ENCODE assay signal across 8 cellular contexts in genomic region chr11:65262381-65262680, GRCh38. TPM values are rescaled to one million over a fixed set of nuclear protein-coding genes. Genes with fewer than 3 reads are reported as not detected.
DNase-seq lines count a peak whose midpoint lies in the region; ATAC-seq lines count a peak whose summit lies in the region.

No MANE protein-coding gene starts in this region.

- H3K4me1 Mint-ChIP-seq in CD8-positive, alpha-beta memory T cell: peaks cover 28 to 55% (median 46%) of the 10 kb centered on the region in 3 donors
- H3K4me1 Mint-ChIP-seq in naive thymus-derived CD4-positive, alpha-beta T cell: peaks cover 20 to 62% (median 50%) of the 10 kb centered on the region in 7 donors

- no peaks in the 10 kb centered on the region for H3K36me3 ChIP-seq in CD8-positive, alpha-beta memory T cell (ENCODE audit: insufficient read depth, low read length)
- H3K36me3 ChIP-seq in NT2/D1 (ENCODE audit: insufficient read depth, insufficient read length, low read length): peaks cover 35% of the 10 kb centered on the region
- H3K36me3 ChIP-seq in duodenal mucosa (ENCODE audit: control insufficient read depth in 1 of 2, insufficient read depth in 2 of 2, low read length in 2 of 2): peaks cover 0 to 3% of the 10 kb centered on the region in 2 donors
- peaks cover 0 to 5% (median 3%) of the 10 kb centered on the region in 3 experiments for H3K36me3 ChIP-seq in naive thymus-derived CD4-positive, alpha-beta T cell (ENCODE audit: control insufficient read depth in 2 of 3, insufficient read depth in 3 of 3, low read length in 3 of 3)

- peaks cover 19% of the 10 kb centered on the region for H3K4me1 ChIP-seq in CD8-positive, alpha-beta memory T cell (ENCODE audit: insufficient read depth, low read length)
- no peaks in the 10 kb centered on the region for H3K4me1 ChIP-seq in NT2/D1 (ENCODE audit: insufficient read depth, insufficient read length)
- H3K4me1 ChIP-seq in duodenal mucosa (ENCODE audit: control insufficient read depth in 1 of 2, insufficient read depth in 2 of 2, low read length in 2 of 2): peaks cover 10 to 19% of the 10 kb centered on the region in 2 donors
- peaks cover 9 to 18% of the 10 kb centered on the region in 2 donors for H3K4me1 ChIP-seq in naive thymus-derived CD4-positive, alpha-beta T cell (ENCODE audit: control insufficient read depth in 2 of 2, insufficient read depth in 2 of 2, low read length in 2 of 2)

- H3K27ac ChIP-seq in CD8-positive, alpha-beta memory T cell (ENCODE audit: low read depth, low read length): peak overlapping the region; percentile 87
- peak overlapping the region; percentile 73 for H3K27ac ChIP-seq in duodenal mucosa (ENCODE audit: low read depth, low read length)
- H3K27ac ChIP-seq in naive thymus-derived CD4-positive, alpha-beta T cell (ENCODE audit: low read depth, low read length): peak overlapping the region; percentile 88

- ATAC-seq in naive thymus-derived CD4-positive, alpha-beta T cell: no peak
- ATAC-seq in HG03108 (IDR thresholded peaks at IDR 0.05; ENCODE audit: unreplicated experiment): no peak

- H3K27me3 Mint-ChIP-seq in CD8-positive, alpha-beta memory T cell: peaks cover 0 to 2% of the 10 kb centered on the region in 2 donors
- peaks cover 0 to 2% (median 0%) of the 10 kb centered on the region in 5 donors for H3K27me3 Mint-ChIP-seq in naive thymus-derived CD4-positive, alpha-beta T cell

- peaks cover 0 to 31% (median 9%) of the 10 kb centered on the region in 3 donors for H3K36me3 Mint-ChIP-seq in CD8-positive, alpha-beta memory T cell
- peaks cover 0 to 18% (median 5%) of the 10 kb centered on the region in 5 donors for H3K36me3 Mint-ChIP-seq in naive thymus-derived CD4-positive, alpha-beta T cell

- CTCF ChIA-PET in CD8-positive, alpha-beta memory T cell (lab: Charles Lee): interaction anchor here (0.6 to 1.8 kb wide), 8 partner anchors 11 to 1050 kb away, joined by 3 to 9 read pairs (median 4); partner anchors contain the start of gene CDC42EP2
- CTCF ChIA-PET in naive thymus-derived CD4-positive, alpha-beta T cell (lab: Charles Lee): interaction anchor here (0.6 to 1.4 kb wide), 3 partner anchors 52 to 417 kb away, joined by 3 to 6 read pairs (median 5); partner anchors contain the start of gene CDC42EP2

- no peaks in the 10 kb centered on the region for H3K27me3 ChIP-seq in CD8-positive, alpha-beta memory T cell (ENCODE audit: insufficient read depth, low read length, poor library complexity, severe bottlenecking)
- H3K27me3 ChIP-seq in NT2/D1 (ENCODE audit: insufficient read depth, insufficient read length) (no peaks in the 10 kb centered on the region), duodenal mucosa (ENCODE audit: control insufficient read depth in 1 of 2, insufficient read depth in 2 of 2, low read length in 2 of 2) (no peaks in the 10 kb centered on the region)
- no peaks in the 10 kb centered on the region for H3K27me3 ChIP-seq in naive thymus-derived CD4-positive, alpha-beta T cell (ENCODE audit: control insufficient read depth in 2 of 2, insufficient read depth in 2 of 2, low read length in 2 of 2)

- H3K9ac ChIP-seq in NT2/D1 (ENCODE audit: insufficient read length, low read depth): peak overlapping the region; percentile 98
- peak overlapping the region; percentile 84 to 87 for H3K9ac ChIP-seq in duodenal mucosa (ENCODE audit: low read depth in 1 of 2, low read length in 2 of 2)

- peak overlapping the region; percentile 59 to 96 (median 90) for H3K27ac Mint-ChIP-seq in CD8-positive, alpha-beta memory T cell
- peak overlapping the region; percentile 78 to 97 (median 93) for H3K27ac Mint-ChIP-seq in naive thymus-derived CD4-positive, alpha-beta T cell

- peak overlapping the region; percentile 87 to 96 (median 91) for H3K4me3 Mint-ChIP-seq in CD8-positive, alpha-beta memory T cell
- H3K4me3 Mint-ChIP-seq in naive thymus-derived CD4-positive, alpha-beta T cell: peak overlapping the region; percentile 83 to 95 (median 92)

- peak in 1 of 5 donors; percentile 18 for DNase-seq in CD8-positive, alpha-beta memory T cell
- DNase-seq in NT2/D1 (ENCODE audit: low read depth, low spot score): no peak
- DNase-seq in naive thymus-derived CD4-positive, alpha-beta T cell: no peak
- no peak for DNase-seq in NCI-H82 (lab: John Stamatoyannopoulos, UW)
- no peak for DNase-seq in DMS153 (lab: John Stamatoyannopoulos, UW)
- no peak for DNase-seq in NCI-H526 (lab: John Stamatoyannopoulos, UW)

- H3K9me3 ChIP-seq in CD8-positive, alpha-beta memory T cell (ENCODE audit: low read length): no peaks in the 10 kb centered on the region
- H3K9me3 ChIP-seq in NT2/D1 (ENCODE audit: insufficient read depth, low read length) (no peaks in the 10 kb centered on the region), duodenal mucosa (ENCODE audit: control insufficient read depth in 1 of 2, low read length in 2 of 2) (no peaks in the 10 kb centered on the region)
- H3K9me3 ChIP-seq in naive thymus-derived CD4-positive, alpha-beta T cell (ENCODE audit: control insufficient read depth in 2 of 3, low read length in 3 of 3): no peaks in the 10 kb centered on the region

- intact Hi-C loops in naive thymus-derived CD4-positive, alpha-beta T cell (cut with micrococcal nuclease): loop anchor here (5.0 to 10.0 kb wide), 2 partner anchors 955 to 1002 kb away; partner anchors contain the start of genes ESRRA (in 1 of the 2) and RAB1B (in 1 of the 2)

- POLR2A ChIA-PET in CD8-positive, alpha-beta memory T cell (lab: Charles Lee): interaction anchor here (0.6 to 1.6 kb wide), 10 partner anchors 51 to 240 kb away, joined by 3 to 6 read pairs (median 4); partner anchors contain the start of genes DPF2, FAU, MRPL49 and ZNHIT2
- POLR2A ChIA-PET in naive thymus-derived CD4-positive, alpha-beta T cell (lab: Charles Lee): interaction anchor here (0.6 to 2.2 kb wide), 15 partner anchors 37 to 353 kb away, joined by 3 to 14 read pairs (median 3); partner anchors contain the start of genes CDC42EP2, DPF2, FAU and MALAT1

- H3K9me3 Mint-ChIP-seq in CD8-positive, alpha-beta memory T cell: no peaks in the 10 kb centered on the region
- H3K9me3 Mint-ChIP-seq in naive thymus-derived CD4-positive, alpha-beta T cell: peaks cover 0 to 5% (median 0%) of the 10 kb centered on the region in 11 donors

- peak overlapping the region; percentile 92 for H3K4me3 ChIP-seq in CD8-positive, alpha-beta memory T cell (ENCODE audit: low read length)
- H3K4me3 ChIP-seq in NT2/D1 (ENCODE audit: insufficient read length, low read depth): peak overlapping the region; percentile 84
- H3K4me3 ChIP-seq in duodenal mucosa (ENCODE audit: low read depth in 1 of 2, low read length in 2 of 2): peak overlapping the region; percentile 83 to 88
- H3K4me3 ChIP-seq in naive thymus-derived CD4-positive, alpha-beta T cell (ENCODE audit: low read length): peak overlapping the region; percentile 88

RNA-seq across cellular contexts. Expression of gene POLA2, which starts 0.6 kb away (rescaled TPM):
- total RNA-seq in CD8-positive, alpha-beta memory T cell: 10 to 100 TPM; 75.6 to 78.8 TPM
- polyA plus RNA-seq in CD8-positive, alpha-beta memory T cell: 11.0 TPM
- 10 to 100 TPM; 13.4 to 51.6 (median 27.8) TPM for total RNA-seq in naive thymus-derived CD4-positive, alpha-beta T cell
- 10 to 100 TPM in 1 of 2 donors, 1 to 10 TPM in 1; 9.0 to 12.9 TPM for polyA plus RNA-seq in naive thymus-derived CD4-positive, alpha-beta T cell

RNA-seq across cellular contexts. Expression of gene CDC42EP2, which starts 52.3 kb away (rescaled TPM):
- 1 to 10 TPM in 1 of 2 experiments, under 1 TPM in 1; 0.62 to 1.0 TPM for total RNA-seq in CD8-positive, alpha-beta memory T cell
- not detected for polyA plus RNA-seq in CD8-positive, alpha-beta memory T cell
- total RNA-seq in naive thymus-derived CD4-positive, alpha-beta T cell: 1 to 10 TPM in 2 of 5 experiments, under 1 TPM in 3; 0.58 to 1.8 (median 0.89) TPM
- not detected for polyA plus RNA-seq in naive thymus-derived CD4-positive, alpha-beta T cell
